In genomic region chr1:155932487-155932886, GRCh38 we compare ENCODE assay signal across 13 cellular contexts. TPM values are rescaled to one million over a fixed set of nuclear protein-coding genes. Genes with fewer than 3 reads are reported as not detected.
DNase-seq lines count a peak whose midpoint lies in the region; ATAC-seq, FAIRE-seq and TF ChIP-seq lines count a peak whose summit lies in the region.
"Had no signal": no experiment of that assay in that cellular context is flagged by ENCODE, and none has a peak within 500 bp of the region (broad histone marks: within the 10 kb centered on the region; RNA-seq: fewer than 3 reads in every experiment).

No MANE protein-coding gene starts in this region.

- H3K4me1 ChIP-seq in CD4-positive, CD25-positive, alpha-beta regulatory T cell (ENCODE audit: control insufficient read depth, insufficient read depth, low read length, poor library complexity, severe bottlenecking), result peaks cover 48% of the 10 kb centered on the region
- H3K4me1 ChIP-seq in HUES64 (ENCODE audit: insufficient read depth, low read length) (peaks cover 19% of the 10 kb centered on the region; the same call in 1 of the 2 replicates), GM12878 (ENCODE audit: control insufficient read depth, insufficient read depth, low read length) (peaks cover 10% of the 10 kb centered on the region), mesenchymal stem cell (ENCODE audit: control insufficient read depth, insufficient read depth, low read depth, low read length) (peaks cover 14% of the 10 kb centered on the region)

- H3K23ac ChIP-seq in mesenchymal stem cell (ENCODE audit: low read length in 2 of 2), result no peak overlapping the region

- peak overlapping the region; percentile 50 to 82 (median 68) for H3K4me3 Mint-ChIP-seq in CD4-positive, CD25-positive, alpha-beta regulatory T cell

- no peaks in the 10 kb centered on the region for H3K27me3 ChIP-seq in CD4-positive, CD25-positive, alpha-beta regulatory T cell (ENCODE audit: control insufficient read depth, insufficient read depth, low read length)
- H3K27me3 ChIP-seq in HUES64 (ENCODE audit: insufficient read depth, low read length) (no peaks in the 10 kb centered on the region), GM12878 (replicated peaks in 1 of 2; ENCODE audit: control insufficient read depth in 2 of 2, insufficient read depth in 2 of 2, low read length in 1 of 2) (no peaks in the 10 kb centered on the region), mesenchymal stem cell (ENCODE audit: control insufficient read depth in 1 of 2, insufficient read depth in 1 of 2, low read length in 2 of 2) (no peaks in the 10 kb centered on the region)
- H3K27me3 ChIP-seq: ascending aorta had no signal

- no peaks in the 10 kb centered on the region for H3K9me3 Mint-ChIP-seq in CD4-positive, CD25-positive, alpha-beta regulatory T cell

- peak overlapping the region; percentile 52 for H3K4me3 ChIP-seq in CD4-positive, CD25-positive, alpha-beta regulatory T cell (ENCODE audit: low read depth, low read length)
- H3K4me3 ChIP-seq in HUES64 (ENCODE audit: low read length) (peak overlapping the region; percentile 92; the same call in 1 of the 2 replicates), GM12878 (peak overlapping the region; percentile 99), mesenchymal stem cell (ENCODE audit: insufficient read depth in 1 of 2, low read depth in 1 of 2, low read length in 2 of 2) (peak overlapping the region in 1 of 2 experiments; percentile 92)

- H3K14ac ChIP-seq in mesenchymal stem cell (ENCODE audit: low read length in 2 of 2), result no peak overlapping the region

- intact Hi-C loops in GM12878 (cut with micrococcal nuclease; ENCODE audit: unreplicated experiment), result no loop called here

- RAD21 ChIA-PET in GM12878 (lab: Charles Lee; ENCODE audit: unreplicated experiment), result interaction anchor here (0.8 to 6.4 kb wide), 11 partner anchors 9 to 134 kb away, joined by 3 to 49 read pairs (median 4); partner anchors contain the start of gene ARHGEF2

- no peak overlapping the region for H2AK5ac ChIP-seq in mesenchymal stem cell (ENCODE audit: low read length, severe bottlenecking)

- in situ Hi-C loops in GM12878 (cut with MboI), result loop anchor here (5.0 kb wide), 1 partner anchor 135 kb away; no protein-coding TSS in a partner anchor

- peak overlapping the region; percentile 80 for H3K4me2 ChIP-seq in GM12878 (ENCODE audit: control insufficient read depth, insufficient read depth)
- H3K4me2 ChIP-seq in mesenchymal stem cell (ENCODE audit: low read length, poor library complexity, severe bottlenecking), result peak overlapping the region; percentile 3

- TF ChIP-seq POLR2A in GM12878 (IDR thresholded peaks at IDR 0.05; ENCODE audit: low read depth, low read length), result no peak

- POLR2A ChIA-PET in GM12878 (lab: Charles Lee), result interaction anchor here (0.7 to 4.2 kb wide), 9 partner anchors 12 to 432 kb away, joined by 3 to 78 read pairs (median 5); partner anchors contain the start of genes ARHGEF2, GON4L, RIT1 and SYT11

- H3K4me1 Mint-ChIP-seq in CD4-positive, CD25-positive, alpha-beta regulatory T cell, result peaks cover 7 to 42% (median 24%) of the 10 kb centered on the region in 4 donors

- H4K20me1 ChIP-seq in GM12878 (ENCODE audit: control insufficient read depth, insufficient read depth), result peaks cover 5% of the 10 kb centered on the region; the same call in 1 of the 2 replicates

- no peak for DNase-seq in CD4-positive, CD25-positive, alpha-beta regulatory T cell
- DNase-seq in GM12878 (ENCODE audit: low read depth, low spot score) (no peak), mesenchymal stem cell (no peak), anterior cingulate cortex (lab: John Stamatoyannopoulos, UW) (no peak)
- DNase-seq: EL, NCI-H2171, T1000 had no signal

- H3K27ac Mint-ChIP-seq in CD4-positive, CD25-positive, alpha-beta regulatory T cell, result peak overlapping the region in 1 of 3 donors; percentile 9

- TF ChIP-seq RAD21 in GM12878 (IDR thresholded peaks at IDR 0.05; ENCODE audit: insufficient read depth, low read depth, low read length), result no peak

- H2BK120ac ChIP-seq in mesenchymal stem cell (ENCODE audit: low read depth, low read length), result no peak overlapping the region

- CTCF ChIA-PET in GM12878 (lab: Yijun Ruan, JAX), result interaction anchor here (0.6 to 6.4 kb wide), 17 partner anchors 11 to 136 kb away, joined by 3 to 84 read pairs (median 3); no protein-coding TSS in a partner anchor

- H3K4ac ChIP-seq in mesenchymal stem cell (ENCODE audit: low read depth in 1 of 2, low read length in 2 of 2), result no peak overlapping the region

- no peaks in the 10 kb centered on the region for H3K9me3 ChIP-seq in CD4-positive, CD25-positive, alpha-beta regulatory T cell (ENCODE audit: control insufficient read depth in 2 of 2, low read length in 2 of 2)
- H3K9me3 ChIP-seq in HUES64 (ENCODE audit: insufficient read depth, low read depth, low read length) (no peaks in the 10 kb centered on the region), GM12878 (replicated peaks; ENCODE audit: control insufficient read depth, insufficient read depth, low read length) (no peaks in the 10 kb centered on the region), mesenchymal stem cell (ENCODE audit: control insufficient read depth, low read length) (no peaks in the 10 kb centered on the region)
- H3K9me3 ChIP-seq: ascending aorta had no signal

- H2BK12ac ChIP-seq in mesenchymal stem cell (ENCODE audit: low read length in 2 of 2), result no peak overlapping the region

- no peak overlapping the region for H2BK15ac ChIP-seq in mesenchymal stem cell (ENCODE audit: low read depth, poor library complexity, severe bottlenecking)

- TF ChIP-seq CTCF in GM12878 (IDR thresholded peaks at IDR 0.05 in 2 of 3, conservative IDR thresholded peaks at IDR 0.05 in 1 of 3; ENCODE audit: control insufficient read depth in 2 of 3, extremely low read depth in 1 of 3, insufficient read depth in 1 of 3, low read depth in 3 of 3, low read length in 3 of 3), result no peak

- H2BK5ac ChIP-seq in mesenchymal stem cell (ENCODE audit: low read depth, low read length, poor library complexity, severe bottlenecking), result no peak overlapping the region

- peaks cover 3% of the 10 kb centered on the region for H3K79me1 ChIP-seq in mesenchymal stem cell (replicated peaks; ENCODE audit: low read length, poor library complexity, severe bottlenecking)

- peaks cover 53% of the 10 kb centered on the region for H3K79me2 ChIP-seq in GM12878 (ENCODE audit: control insufficient read depth, insufficient read depth, low read length)

- H3K36me3 ChIP-seq in CD4-positive, CD25-positive, alpha-beta regulatory T cell (ENCODE audit: control insufficient read depth, insufficient read depth, low read length), result peaks cover 52% of the 10 kb centered on the region
- H3K36me3 ChIP-seq in HUES64 (ENCODE audit: insufficient read depth, low read length), result peaks cover 60% of the 10 kb centered on the region
- peaks cover 2 to 22% of the 10 kb centered on the region in 2 experiments for H3K36me3 ChIP-seq in GM12878 (ENCODE audit: control insufficient read depth in 2 of 2, insufficient read depth in 2 of 2, low read length in 1 of 2)
- peaks cover 31 to 54% of the 10 kb centered on the region in 2 experiments for H3K36me3 ChIP-seq in mesenchymal stem cell (ENCODE audit: control insufficient read depth in 1 of 2, insufficient read depth in 2 of 2, low read depth in 1 of 2, low read length in 2 of 2)

- no peak overlapping the region for H3K18ac ChIP-seq in mesenchymal stem cell (ENCODE audit: low read depth in 1 of 2, low read length in 2 of 2)

- peaks cover 23% of the 10 kb centered on the region for H3K36me3 Mint-ChIP-seq in CD4-positive, CD25-positive, alpha-beta regulatory T cell

- no peak for FAIRE-seq in GM12878 (lab: Jason Lieb, UNC)

- no peak for TF ChIP-seq EP300 in GM12878 (IDR thresholded peaks at IDR 0.05; ENCODE audit: borderline replicate concordance in 1 of 2, control insufficient read depth in 1 of 2, low read depth in 2 of 2, low read length in 2 of 2)

- H3K27ac ChIP-seq in CD4-positive, CD25-positive, alpha-beta regulatory T cell (ENCODE audit: insufficient read depth, low read length, poor library complexity, severe bottlenecking), result peak overlapping the region; percentile 55
- H3K27ac ChIP-seq in HUES64 (ENCODE audit: low read depth, low read length) (no peak overlapping the region), GM12878 (ENCODE audit: control insufficient read depth, insufficient read depth) (no peak overlapping the region), mesenchymal stem cell (ENCODE audit: low read length, poor library complexity, severe bottlenecking) (no peak overlapping the region)

- no TSS peak for BruUV-seq in GM12878 (replicated peaks; lab: Mats Ljungman, UMichigan)

- no peak overlapping the region for H4K91ac ChIP-seq in mesenchymal stem cell (ENCODE audit: low read length)

- 96% methylated on average over 5 of the region's 5 CpGs for WGBS in HUES64
- 78% methylated on average over 5 of the region's 5 CpGs for WGBS in GM12878 (ENCODE audit: insufficient coverage, insufficient replicate concordance, low lambda C conversion rate, missing lambda C conversion rate)
- WGBS in mesenchymal stem cell, result 68% methylated on average over 2 of the region's 5 CpGs

- no peak overlapping the region for H4K8ac ChIP-seq in mesenchymal stem cell (ENCODE audit: low read length)

- H3K9ac ChIP-seq in HUES64 (ENCODE audit: low read depth, low read length) (no peak overlapping the region), GM12878 (ENCODE audit: control insufficient read depth, insufficient read depth, low read length) (peak overlapping the region; percentile 89; the same call in 1 of the 2 replicates), mesenchymal stem cell (ENCODE audit: low read length) (peak overlapping the region; percentile 98)

- H3K27me3 Mint-ChIP-seq in CD4-positive, CD25-positive, alpha-beta regulatory T cell, result no peaks in the 10 kb centered on the region

- SMC1A ChIA-PET in GM12878 (lab: Charles Lee; ENCODE audit: uncharacterized antibody, unreplicated experiment), result interaction anchor here (0.7 to 6.0 kb wide), 18 partner anchors 10 to 133 kb away, joined by 3 to 51 read pairs (median 4); partner anchors contain the start of genes GON4L, SSR2 and SYT11

- H2AFZ ChIP-seq in GM12878 (ENCODE audit: control insufficient read depth, low read depth, low read length) (no peak overlapping the region), mesenchymal stem cell (ENCODE audit: low read depth, low read length) (no peak overlapping the region)

- ATAC-seq in CD4-positive, CD25-positive, alpha-beta regulatory T cell (ENCODE audit: low read depth in 2 of 2), result no peak
- ATAC-seq in GM12878, result no peak
- ATAC-seq in activated CD4-positive, CD25-positive, alpha-beta regulatory T cell treated with anti-CD3 and anti-CD28 coated beads, Interleukin-2, amount 50 U/mL, for 24 hours, result no peak
- no peak for ATAC-seq in GM19023 (IDR thresholded peaks at IDR 0.05; ENCODE audit: unreplicated experiment)
- no peak for ATAC-seq in GM18907 (IDR thresholded peaks at IDR 0.05; ENCODE audit: unreplicated experiment)

RNA-seq across cellular contexts. Expression of gene KHDC4, which starts 1.7 kb away (rescaled TPM):
- total RNA-seq in CD4-positive, CD25-positive, alpha-beta regulatory T cell, result 60.1 TPM
- polyA plus RNA-seq in CD4-positive, CD25-positive, alpha-beta regulatory T cell, result 10 to 100 TPM in 1 of 4 donors, 1 to 10 TPM in 3; 7.4 to 10.8 (median 8.3) TPM
- 28.1 TPM for polyA plus RNA-seq in HUES64 (2013, experiment 1 of 2)
- polyA plus RNA-seq in HUES64 (2013, experiment 2 of 2), result 29.2 TPM
- 216 and 221 TPM in 2 replicates for total RNA-seq in GM12878 (2013; cell fraction: nucleolus; rRNA removed)
- 40.8 and 42.1 TPM in 2 replicates for total RNA-seq in GM12878 (2014; rRNA removed)
- 42.8 and 44.4 TPM in 2 replicates for total RNA-seq in GM12878 (2014; rRNA removed; fragmentation: Illumina TruSeq; extraction: Trizol)
- 40.5 and 41.1 TPM in 2 replicates for total RNA-seq in GM12878 (2021)
- polyA plus RNA-seq in GM12878 (2011; ENCODE audit: low read depth), result 33.9 TPM
- polyA plus RNA-seq in GM12878 (2011; rRNA removed), result 109 and 120 TPM in 2 replicates
- polyA plus RNA-seq in GM12878 (2011; cell fraction: cytosol; rRNA removed), result 83.7 and 84.8 TPM in 2 replicates
- polyA plus RNA-seq in GM12878 (2011; cell fraction: nucleus; rRNA removed), result 141 and 162 TPM in 2 replicates
- polyA plus RNA-seq in GM12878 (2012), result 33.4 and 38.1 TPM in 2 replicates
- polyA plus RNA-seq in GM12878 (2014; fragmentation: Illumina TruSeq; extraction: Trizol), result 47.8 and 62.4 TPM in 2 replicates
- polyA plus RNA-seq in GM12878 (2014; fragmentation: Nextera tagmentation; extraction: Ambion mirVana), result 10 to 100 TPM; 11.7 to 15.1 TPM
- 58.2 and 70.5 TPM in 2 replicates for polyA plus RNA-seq in GM12878 (2014; rRNA removed)
- polyA plus RNA-seq in GM12878 (2016; fragmentation: Nextera tagmentation; extraction: Ambion mirVana), result 10 to 100 TPM; 39.5 to 46.9 TPM
- polyA minus RNA-seq in GM12878 (2011; rRNA and poly(A)+ RNA removed), result 90.9 and 110 TPM in 2 replicates
- polyA minus RNA-seq in GM12878 (2011; cell fraction: cytosol; rRNA and poly(A)+ RNA removed), result 37.3 and 41.2 TPM in 2 replicates
- 77.4 and 88.9 TPM in 2 replicates for polyA minus RNA-seq in GM12878 (2011; cell fraction: nucleus; rRNA and poly(A)+ RNA removed)
- polyA plus RNA-seq in mesenchymal stem cell (2013, experiment 1 of 2), result 18.9 TPM
- 17.3 TPM for polyA plus RNA-seq in mesenchymal stem cell (2013, experiment 2 of 2)

RNA-seq across cellular contexts. Expression of gene RXFP4, which starts 9.0 kb away (rescaled TPM):
- not detected for total RNA-seq in CD4-positive, CD25-positive, alpha-beta regulatory T cell
- polyA plus RNA-seq in CD4-positive, CD25-positive, alpha-beta regulatory T cell, result 1 to 10 TPM in 1 of 4 donors, under 1 TPM in 1, not detected in 2; 0.32 to 1.4 TPM
- not detected for polyA plus RNA-seq in HUES64 (2013, experiment 1 of 2)
- not detected for polyA plus RNA-seq in HUES64 (2013, experiment 2 of 2)
- 0.56 TPM in 1 of 2 replicates, not detected in the other for total RNA-seq in GM12878 (2013; cell fraction: nucleolus; rRNA removed)
- total RNA-seq in GM12878 (2014; rRNA removed) (0.40 TPM in 1 of 2 replicates, not detected in the other), GM12878 (2014; rRNA removed; fragmentation: Illumina TruSeq; extraction: Trizol) (not detected in 2 replicates), GM12878 (2021) (not detected in 2 replicates)
- not detected for polyA plus RNA-seq in GM12878 (2011; ENCODE audit: low read depth)
- polyA plus RNA-seq in GM12878 (2011; rRNA removed) (not detected in 2 replicates), GM12878 (2014; fragmentation: Illumina TruSeq; extraction: Trizol) (not detected in 2 replicates), GM12878 (2014; fragmentation: Nextera tagmentation; extraction: Ambion mirVana) (not detected), GM12878 (2014; rRNA removed) (0.10 and 0.16 TPM in 2 replicates), GM12878 (2016; fragmentation: Nextera tagmentation; extraction: Ambion mirVana) (under 1 TPM in 1 of 2 experiments, not detected in 1; 0.39 TPM)
- 0.04 and 0.05 TPM in 2 replicates for polyA plus RNA-seq in GM12878 (2011; cell fraction: cytosol; rRNA removed)
- 0.10 and 0.12 TPM in 2 replicates for polyA plus RNA-seq in GM12878 (2011; cell fraction: nucleus; rRNA removed)
- 0.11 and 0.12 TPM in 2 replicates for polyA plus RNA-seq in GM12878 (2012)
- 0.62 TPM in 1 of 2 replicates, not detected in the other for polyA minus RNA-seq in GM12878 (2011; rRNA and poly(A)+ RNA removed)
- polyA minus RNA-seq in GM12878 (2011; cell fraction: cytosol; rRNA and poly(A)+ RNA removed), result not detected in 2 replicates
- polyA minus RNA-seq in GM12878 (2011; cell fraction: nucleus; rRNA and poly(A)+ RNA removed), result 0.67 and 1.1 TPM in 2 replicates
- polyA plus RNA-seq in mesenchymal stem cell (2013, experiment 1 of 2), result not detected
- not detected for polyA plus RNA-seq in mesenchymal stem cell (2013, experiment 2 of 2)
- total RNA-seq: ascending aorta, subcutaneous adipose tissue had no signal

RNA-seq across cellular contexts. Expression of gene RIT1, which starts 21.3 kb away (rescaled TPM):
- total RNA-seq in CD4-positive, CD25-positive, alpha-beta regulatory T cell, result 55.8 TPM
- 10 to 100 TPM; 25.0 to 32.1 (median 29.0) TPM for polyA plus RNA-seq in CD4-positive, CD25-positive, alpha-beta regulatory T cell
- polyA plus RNA-seq in HUES64 (2013, experiment 1 of 2), result 15.1 TPM
- polyA plus RNA-seq in HUES64 (2013, experiment 2 of 2), result 18.1 TPM
- 34.5 and 36.9 TPM in 2 replicates for total RNA-seq in GM12878 (2013; cell fraction: nucleolus; rRNA removed)
- total RNA-seq in GM12878 (2014; rRNA removed), result 6.8 and 10.6 TPM in 2 replicates
- 12.5 and 13.0 TPM in 2 replicates for total RNA-seq in GM12878 (2014; rRNA removed; fragmentation: Illumina TruSeq; extraction: Trizol)
- total RNA-seq in GM12878 (2021), result 13.1 and 16.7 TPM in 2 replicates
- 12.1 TPM for polyA plus RNA-seq in GM12878 (2011; ENCODE audit: low read depth)
- 61.5 and 77.0 TPM in 2 replicates for polyA plus RNA-seq in GM12878 (2011; rRNA removed)
- 34.2 and 49.2 TPM in 2 replicates for polyA plus RNA-seq in GM12878 (2011; cell fraction: cytosol; rRNA removed)
- polyA plus RNA-seq in GM12878 (2011; cell fraction: nucleus; rRNA removed), result 30.1 and 40.6 TPM in 2 replicates
- polyA plus RNA-seq in GM12878 (2012), result 12.2 and 18.3 TPM in 2 replicates
- 13.9 and 16.5 TPM in 2 replicates for polyA plus RNA-seq in GM12878 (2014; fragmentation: Illumina TruSeq; extraction: Trizol)
- 10 to 100 TPM; 25.2 to 30.3 TPM for polyA plus RNA-seq in GM12878 (2014; fragmentation: Nextera tagmentation; extraction: Ambion mirVana)
- 11.0 and 12.0 TPM in 2 replicates for polyA plus RNA-seq in GM12878 (2014; rRNA removed)
- 10 to 100 TPM; 12.4 to 13.6 TPM for polyA plus RNA-seq in GM12878 (2016; fragmentation: Nextera tagmentation; extraction: Ambion mirVana)
- polyA minus RNA-seq in GM12878 (2011; rRNA and poly(A)+ RNA removed), result 52.5 and 66.0 TPM in 2 replicates
- 12.6 and 21.1 TPM in 2 replicates for polyA minus RNA-seq in GM12878 (2011; cell fraction: cytosol; rRNA and poly(A)+ RNA removed)
- 10.4 and 20.4 TPM in 2 replicates for polyA minus RNA-seq in GM12878 (2011; cell fraction: nucleus; rRNA and poly(A)+ RNA removed)
- polyA plus RNA-seq in mesenchymal stem cell (2013, experiment 1 of 2), result 33.9 TPM
- polyA plus RNA-seq in mesenchymal stem cell (2013, experiment 2 of 2), result 33.9 TPM

RNA-seq across cellular contexts. Expression of gene ARHGEF2, which starts 45.9 kb away (rescaled TPM):
- 108 TPM for total RNA-seq in CD4-positive, CD25-positive, alpha-beta regulatory T cell
- 10 to 100 TPM; 16.1 to 19.2 (median 16.3) TPM for polyA plus RNA-seq in CD4-positive, CD25-positive, alpha-beta regulatory T cell
- polyA plus RNA-seq in HUES64 (2013, experiment 1 of 2), result 43.1 TPM
- polyA plus RNA-seq in HUES64 (2013, experiment 2 of 2), result 43.6 TPM
- total RNA-seq in GM12878 (2013; cell fraction: nucleolus; rRNA removed), result 184 and 208 TPM in 2 replicates
- total RNA-seq in GM12878 (2014; rRNA removed), result 71.2 and 84.4 TPM in 2 replicates
- total RNA-seq in GM12878 (2014; rRNA removed; fragmentation: Illumina TruSeq; extraction: Trizol), result 40.4 and 44.9 TPM in 2 replicates
- total RNA-seq in GM12878 (2021), result 113 and 116 TPM in 2 replicates
- 23.2 TPM for polyA plus RNA-seq in GM12878 (2011; ENCODE audit: low read depth)
- polyA plus RNA-seq in GM12878 (2011; rRNA removed), result 48.7 and 88.1 TPM in 2 replicates
- 48.3 and 60.5 TPM in 2 replicates for polyA plus RNA-seq in GM12878 (2011; cell fraction: cytosol; rRNA removed)
- polyA plus RNA-seq in GM12878 (2011; cell fraction: nucleus; rRNA removed), result 206 and 248 TPM in 2 replicates
- polyA plus RNA-seq in GM12878 (2012), result 53.2 and 56.8 TPM in 2 replicates
- 64.4 and 80.8 TPM in 2 replicates for polyA plus RNA-seq in GM12878 (2014; fragmentation: Illumina TruSeq; extraction: Trizol)
- polyA plus RNA-seq in GM12878 (2014; fragmentation: Nextera tagmentation; extraction: Ambion mirVana), result 10 to 100 TPM in 1 of 2 experiments, 1 to 10 TPM in 1; 8.1 to 10.6 TPM
- polyA plus RNA-seq in GM12878 (2014; rRNA removed), result 87.0 and 89.9 TPM in 2 replicates
- 10 to 100 TPM; 57.1 to 58.9 TPM for polyA plus RNA-seq in GM12878 (2016; fragmentation: Nextera tagmentation; extraction: Ambion mirVana)
- polyA minus RNA-seq in GM12878 (2011; rRNA and poly(A)+ RNA removed), result 109 and 114 TPM in 2 replicates
- polyA minus RNA-seq in GM12878 (2011; cell fraction: cytosol; rRNA and poly(A)+ RNA removed), result 29.7 and 31.8 TPM in 2 replicates
- 67.3 and 125 TPM in 2 replicates for polyA minus RNA-seq in GM12878 (2011; cell fraction: nucleus; rRNA and poly(A)+ RNA removed)
- 58.9 TPM for polyA plus RNA-seq in mesenchymal stem cell (2013, experiment 1 of 2)
- polyA plus RNA-seq in mesenchymal stem cell (2013, experiment 2 of 2), result 55.6 TPM
